In the genomic region with DNA sequence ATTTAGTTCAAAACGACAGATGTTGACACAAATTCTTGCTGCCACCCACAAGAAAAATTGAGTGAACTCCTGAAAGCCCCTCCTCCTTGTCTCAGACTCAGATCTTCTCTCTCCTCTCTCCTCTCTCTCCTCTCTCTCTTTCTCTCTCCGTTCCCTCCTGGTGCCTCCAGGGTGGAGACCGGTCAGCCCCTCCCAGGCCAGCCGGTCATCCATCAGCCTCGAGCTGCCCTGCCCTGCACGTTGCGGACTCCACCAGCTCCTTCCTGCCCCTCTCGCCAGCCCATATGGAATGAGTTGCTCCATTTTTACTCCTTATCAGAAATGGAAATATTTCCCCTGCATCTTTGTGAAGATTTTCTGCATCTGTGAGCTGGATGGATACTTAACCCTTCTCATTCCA, we compare ENCODE assay signal across 17 cellular contexts.
"Had no signal": no experiment of that assay in that cellular context is flagged by ENCODE, and none has a peak within 500 bp of the region (broad histone marks: within the 10 kb centered on the region; RNA-seq: fewer than 3 reads in every experiment).

No MANE protein-coding gene starts in this region.

- H3K36me3 Mint-ChIP-seq: naive thymus-derived CD4-positive, alpha-beta T cell had no signal

- H3K27me3 ChIP-seq: colonic mucosa, gastrocnemius medialis, ovary, right atrium auricular region, upper lobe of left lung, vagina had no signal

- DNase-seq: colonic mucosa; effector CD4-positive, alpha-beta T cell; gastrocnemius medialis; kidney; left cardiac atrium; left ventricle myocardium superior; mesendoderm; naive thymus-derived CD4-positive, alpha-beta T cell; nucleus accumbens; ovary; small intestine; stimulated activated CD4-positive, alpha-beta T cell treated with anti-CD3 and anti-CD28 coated beads, Interleukin-2, amount 100 ng/mL, for 48 hours; stimulated activated naive CD4-positive, alpha-beta T cell treated with Interleukin-2 at 50 U/mL for 16 hours had no signal

- H3K27ac ChIP-seq: colonic mucosa, gastrocnemius medialis, ovary, right atrium auricular region, upper lobe of left lung, vagina had no signal

- H3K36me3 ChIP-seq: colonic mucosa, gastrocnemius medialis, ovary, right atrium auricular region, upper lobe of left lung, vagina had no signal

- H3K4me3 Mint-ChIP-seq: naive thymus-derived CD4-positive, alpha-beta T cell had no signal

- H3K9me3 ChIP-seq: colonic mucosa, gastrocnemius medialis, ovary, right atrium auricular region, vagina had no signal

- H3K4me1 ChIP-seq: colonic mucosa, gastrocnemius medialis, right atrium auricular region, upper lobe of left lung, vagina had no signal

- H3K27ac Mint-ChIP-seq: naive thymus-derived CD4-positive, alpha-beta T cell had no signal

- H3K4me3 ChIP-seq: colonic mucosa, gastrocnemius medialis, lung, ovary, right atrium auricular region, upper lobe of left lung, vagina had no signal

- H3K4me1 Mint-ChIP-seq: naive thymus-derived CD4-positive, alpha-beta T cell had no signal
